9 cellular contexts compared by ENCODE assay signal in the genomic region with DNA sequence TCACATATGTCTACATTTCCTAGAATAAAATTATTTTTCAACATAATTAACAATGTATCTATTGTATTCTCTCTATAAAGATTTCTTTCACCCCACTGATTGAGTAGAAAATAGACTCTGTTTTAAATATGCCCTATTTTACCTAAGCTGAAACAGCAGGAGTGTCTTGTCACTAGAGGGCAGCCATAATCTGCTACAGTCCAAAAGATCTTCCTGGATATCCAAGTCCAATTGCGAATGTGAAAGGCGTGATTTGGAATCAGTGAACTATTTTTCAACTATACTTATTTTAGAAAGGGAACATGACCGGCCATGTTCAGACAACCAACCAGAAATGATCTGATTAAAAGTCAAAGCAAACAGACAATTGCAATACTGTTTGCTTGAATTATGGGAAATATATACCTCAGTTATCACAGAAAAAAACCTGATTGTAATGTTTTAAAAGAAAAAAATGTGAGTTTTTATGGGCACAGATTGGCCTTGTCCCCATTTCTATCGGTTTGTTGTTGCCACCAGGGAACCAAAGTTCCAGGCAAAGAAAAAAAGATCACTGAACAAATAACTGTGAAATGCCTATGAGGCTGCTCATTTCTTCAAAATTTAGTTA.
DNase-seq lines count a peak whose midpoint lies in the region; ATAC-seq, FAIRE-seq and TF ChIP-seq lines count a peak whose summit lies in the region.
"Had no signal": no experiment of that assay in that cellular context is flagged by ENCODE, and none has a peak within 500 bp of the region (broad histone marks: within the 10 kb centered on the region; RNA-seq: fewer than 3 reads in every experiment).

No MANE protein-coding gene starts in this region.

- no peak for TF ChIP-seq POLR2A in GM12878 (IDR thresholded peaks at IDR 0.05; ENCODE audit: low read depth, low read length)

- CTCF ChIA-PET in GM12878 (lab: Yijun Ruan, JAX): interaction anchor here (0.6 to 0.9 kb wide), 2 partner anchors 10 to 717 kb away, joined by 3 read pairs; no protein-coding TSS in a partner anchor

- WGBS in GM12878 (ENCODE audit: insufficient coverage, insufficient replicate concordance, low lambda C conversion rate, missing lambda C conversion rate): 10% methylated on average over 4 of the region's 4 CpGs

- H3K27me3 ChIP-seq in GM12878 (replicated peaks in 1 of 2; ENCODE audit: control insufficient read depth in 2 of 2, insufficient read depth in 2 of 2, low read length in 1 of 2) (no peaks in the 10 kb centered on the region), left lung (no peaks in the 10 kb centered on the region)

- H3K36me3 ChIP-seq in GM12878 (ENCODE audit: control insufficient read depth in 2 of 2, insufficient read depth in 2 of 2, low read length in 1 of 2) (no peaks in the 10 kb centered on the region), left lung (no peaks in the 10 kb centered on the region)

- FAIRE-seq in GM12878 (lab: Jason Lieb, UNC): no peak

- SMC1A ChIA-PET in GM12878 (lab: Charles Lee; ENCODE audit: uncharacterized antibody, unreplicated experiment): interaction anchor here (0.7 kb wide), 1 partner anchor 9 kb away, joined by 3 read pairs; no protein-coding TSS in a partner anchor

- no peaks in the 10 kb centered on the region for H3K79me2 ChIP-seq in GM12878 (ENCODE audit: control insufficient read depth, insufficient read depth, low read length)

- H3K4me2 ChIP-seq in GM12878 (ENCODE audit: control insufficient read depth, insufficient read depth): no peak overlapping the region

- H3K4me1 ChIP-seq in GM12878 (ENCODE audit: control insufficient read depth, insufficient read depth, low read length) (no peaks in the 10 kb centered on the region), left lung (no peaks in the 10 kb centered on the region)

- H3K27ac ChIP-seq in GM12878 (ENCODE audit: control insufficient read depth, insufficient read depth) (no peak overlapping the region), left lung (no peak overlapping the region)

- TF ChIP-seq EP300 in GM12878 (IDR thresholded peaks at IDR 0.05; ENCODE audit: borderline replicate concordance in 1 of 2, control insufficient read depth in 1 of 2, low read depth in 2 of 2, low read length in 2 of 2): no peak

- peak; percentile 13 to 32 (median 23); a peak in 4 of 6 replicates for TF ChIP-seq CTCF in GM12878 (IDR thresholded peaks at IDR 0.05 in 2 of 3, conservative IDR thresholded peaks at IDR 0.05 in 1 of 3; ENCODE audit: control insufficient read depth in 2 of 3, extremely low read depth in 1 of 3, insufficient read depth in 1 of 3, low read depth in 3 of 3, low read length in 3 of 3)
- peak in 1 of 2 donors; percentile 48 for TF ChIP-seq CTCF in left lung (IDR thresholded peaks at IDR 0.05)

- intact Hi-C loops in GM12878 (cut with micrococcal nuclease; ENCODE audit: unreplicated experiment): loop anchor here (5.0 to 10.0 kb wide), 2 partner anchors 717 to 720 kb away; no protein-coding TSS in a partner anchor
- intact Hi-C loops in left lung (cut with DNase I): no loop called here
- intact Hi-C loops in left colon (cut with DNase I, micrococcal nuclease): no loop called here

- H3K9ac ChIP-seq in GM12878 (ENCODE audit: control insufficient read depth, insufficient read depth, low read length): no peak overlapping the region

- H4K20me1 ChIP-seq in GM12878 (ENCODE audit: control insufficient read depth, insufficient read depth): no peaks in the 10 kb centered on the region

- POLR2A ChIA-PET in GM12878 (lab: Charles Lee): no interaction called here

- peak; percentile 33 for TF ChIP-seq RAD21 in GM12878 (IDR thresholded peaks at IDR 0.05; ENCODE audit: insufficient read depth, low read depth, low read length)

- no TSS peak for BruUV-seq in GM12878 (replicated peaks; lab: Mats Ljungman, UMichigan)

- no peak overlapping the region for H2AFZ ChIP-seq in GM12878 (ENCODE audit: control insufficient read depth, low read depth, low read length)

- in situ Hi-C loops in GM12878 (cut with MboI): no loop called here

- ATAC-seq in GM12878 (peak; percentile 53; the same call in 2 of the 3 replicates), left lung (peak; percentile 93), HG03342 (IDR thresholded peaks at IDR 0.05; ENCODE audit: unreplicated experiment) (no peak), left colon (no peak), GM21576 (IDR thresholded peaks at IDR 0.05; ENCODE audit: unreplicated experiment) (no peak)

- H3K9me3 ChIP-seq in GM12878 (replicated peaks; ENCODE audit: control insufficient read depth, insufficient read depth, low read length) (no peaks in the 10 kb centered on the region), left lung (no peaks in the 10 kb centered on the region)

- RAD21 ChIA-PET in GM12878 (lab: Charles Lee; ENCODE audit: unreplicated experiment): no interaction called here

- DNase-seq in EL: peak; percentile 66
- DNase-seq in NCI-H146 (lab: John Stamatoyannopoulos, UW): peak; percentile 21
- no peak for DNase-seq in GM12878 (ENCODE audit: low read depth, low spot score)
- no peak for DNase-seq in left lung
- DNase-seq in stimulated activated CD4-positive, alpha-beta T cell treated with anti-CD3 and anti-CD28 coated beads, Interleukin-4, amount 100 ng/mL, for 24 hours: no peak
- no peak for DNase-seq in left colon

- H3K4me3 ChIP-seq in GM12878: no peak overlapping the region
- no peak overlapping the region for H3K4me3 ChIP-seq in left lung
- H3K4me3 ChIP-seq: lung had no signal

TF ChIP-seq in GM12878, 131 proteins besides CTCF, POLR2A, EP300 and RAD21:
- no peak for TF ChIP-seq YY1 (IDR thresholded peaks at IDR 0.05; ENCODE audit: low read depth, low read length)

Comparison
In these comparisons a context has a peak if more than half of its experiments do, and no peak if none do; other contexts are left out.
1. DNase-seq: peak in EL (single experiment) and NCI-H146 (single experiment); none in GM12878 (single experiment), left lung (0 of 2), stimulated activated CD4-positive, alpha-beta T cell treated with anti-CD3 and anti-CD28 coated beads, Interleukin-4, amount 100 ng/mL, for 24 hours (single experiment) and left colon (0 of 2).
2. ATAC-seq: peak in GM12878 (single experiment) and left lung (single experiment); none in HG03342 (single experiment), left colon (single experiment) and GM21576 (single experiment).